1 cellular context compared by ENCODE assay signal in genomic region chr16:4388275-4389021, GRCh38.
TF ChIP-seq lines count a peak whose summit lies in the region.

No MANE protein-coding gene starts in this region.

TF ChIP-seq in K562, 482 proteins besides CTCF, POLR2A, EP300 and RAD21:
- TF ChIP-seq KDM2B (CRISPR knock-in tag; IDR thresholded peaks at IDR 0.05) (no peak), POLR2G (IDR thresholded peaks at IDR 0.05; ENCODE audit: low read depth, low read length) (peak; percentile 0; the same call in 1 of the 2 replicates)
TF ChIP-seq in K562: peak in this region for 1.
